27 cellular contexts compared by ENCODE assay signal in the genomic region with DNA sequence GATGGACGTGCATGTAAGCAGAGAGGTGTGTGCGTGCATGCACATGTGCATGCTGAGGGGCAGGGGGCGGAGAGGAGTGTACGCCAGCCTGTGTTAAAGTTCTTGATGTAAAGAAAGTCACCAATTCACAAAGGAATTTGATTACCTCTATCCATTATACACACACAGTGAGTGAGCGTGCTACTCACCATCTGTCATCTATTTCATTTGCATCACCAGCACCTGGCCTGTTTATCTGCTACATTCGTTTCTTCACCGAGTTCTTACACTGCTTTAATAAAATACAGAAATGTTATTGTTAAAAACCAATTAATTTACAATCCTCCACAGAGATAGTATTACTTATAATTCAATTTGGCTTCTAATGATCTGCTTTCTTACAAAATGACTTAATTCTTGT. TPM values are rescaled to one million over a fixed set of nuclear protein-coding genes. Genes with fewer than 3 reads are reported as not detected.
A peak's percentile ranks its signal among the peaks of the same experiment; 100 is the strongest.
DNase-seq lines count a peak whose midpoint lies in the region; ATAC-seq and TF ChIP-seq lines count a peak whose summit lies in the region.
"Had no signal": no experiment of that assay in that cellular context is flagged by ENCODE, and none has a peak within 500 bp of the region (broad histone marks: within the 10 kb centered on the region; RNA-seq: fewer than 3 reads in every experiment).

No MANE protein-coding gene starts in this region.

- H3K36me3 ChIP-seq in left ventricle myocardium inferior, result no peaks in the 10 kb centered on the region
- H3K36me3 ChIP-seq: Peyer's patch had no signal

- H3K27ac ChIP-seq in left ventricle myocardium inferior (replicated peaks), result no peak overlapping the region
- H3K27ac ChIP-seq: Peyer's patch had no signal

- no peak for TF ChIP-seq CTCF in left ventricle myocardium inferior (IDR thresholded peaks at IDR 0.05; ENCODE audit: borderline replicate concordance)

- H3K4me1 ChIP-seq in left ventricle myocardium inferior, result peaks cover 3% of the 10 kb centered on the region
- H3K4me1 ChIP-seq: Peyer's patch had no signal

- H3K27me3 Mint-ChIP-seq in activated T-cell treated with anti-CD3 and anti-CD28 coated beads, Interleukin-2, amount 50 U/mL, for 4 hours (ENCODE audit: low read depth), result no peaks in the 10 kb centered on the region
- H3K27me3 Mint-ChIP-seq: CD4-positive, alpha-beta memory T cell had no signal

- ATAC-seq in stimulated activated naive CD8-positive, alpha-beta T cell treated with anti-CD3 and anti-CD28 coated beads, Interleukin-15, Interleukin-2, amounts not matched to agents 100 U/mL and 50 U/mL, for 24 hours, result no peak
- ATAC-seq in activated T-cell treated with anti-CD3 and anti-CD28 coated beads, Interleukin-2, amount 50 U/mL, for 4 hours, result no peak
- ATAC-seq: HCT116 had no signal

- DNase-seq in NCI-H1694 treated with DMSO at 0.1 percent for 48 hours (lab: John Stamatoyannopoulos, UW) (peak; percentile 92), NCI-H524 treated with DMSO at 0.1 percent for 48 hours (lab: John Stamatoyannopoulos, UW) (peak; percentile 72), NCI-H82 (lab: John Stamatoyannopoulos, UW) (peak; percentile 75), hepatic stellate cell (ENCODE audit: low spot score) (no peak), left ventricle myocardium inferior (no peak)
- no peak for DNase-seq in stimulated activated naive CD8-positive, alpha-beta T cell treated with anti-CD3 and anti-CD28 coated beads, Interleukin-15, Interleukin-2, amounts not matched to agents 100 U/mL and 50 U/mL, for 24 hours
- DNase-seq in activated T-cell treated with anti-CD3 and anti-CD28 coated beads, Interleukin-2, amount 50 U/mL, for 4 hours, result no peak
- DNase-seq: CD4-positive, alpha-beta memory T cell; COR-L47; DMS79 treated with DMSO at 0.1 percent for 48 hours; KBM-7; MV-4-11; NCI-H1105; NCI-H1436 treated with DMSO at 0.1 percent for 48 hours; NCI-H2029; NCI-H446; Peyer's patch; SIG-M5; SK-N-SH; SW 1271; T-helper 9 cell had no signal

- no peaks in the 10 kb centered on the region for H3K4me1 Mint-ChIP-seq in activated T-cell treated with anti-CD3 and anti-CD28 coated beads, Interleukin-2, amount 50 U/mL, for 4 hours (ENCODE audit: low read depth)
- H3K4me1 Mint-ChIP-seq: CD4-positive, alpha-beta memory T cell had no signal

- H3K4me3 Mint-ChIP-seq in activated T-cell treated with anti-CD3 and anti-CD28 coated beads, Interleukin-2, amount 50 U/mL, for 4 hours, result no peak overlapping the region
- H3K4me3 Mint-ChIP-seq: CD4-positive, alpha-beta memory T cell; T-helper 1 cell treated with Interleukin-12 subunit alpha and Interleukin-12 subunit beta and Interleukin-4 antibody, amounts not matched to agents 30 μg/mL and 1 μg/mL, for 36 hours had no signal

- no peak overlapping the region for H3K4me3 ChIP-seq in left ventricle myocardium inferior
- H3K4me3 ChIP-seq: Peyer's patch had no signal

- peaks cover 3% of the 10 kb centered on the region for H3K9me3 Mint-ChIP-seq in activated T-cell treated with anti-CD3 and anti-CD28 coated beads, Interleukin-2, amount 50 U/mL, for 4 hours
- H3K9me3 Mint-ChIP-seq: T-helper 1 cell treated with Interleukin-12 subunit alpha and Interleukin-12 subunit beta and Interleukin-4 antibody, amounts not matched to agents 30 μg/mL and 1 μg/mL, for 36 hours had no signal

- peaks cover 67% of the 10 kb centered on the region for H3K27me3 ChIP-seq in left ventricle myocardium inferior (ENCODE audit: low read depth)
- H3K27me3 ChIP-seq: Peyer's patch had no signal

- intact Hi-C loops in left ventricle myocardium inferior (cut with micrococcal nuclease), result no loop called here

- no peaks in the 10 kb centered on the region for H3K36me3 Mint-ChIP-seq in activated T-cell treated with anti-CD3 and anti-CD28 coated beads, Interleukin-2, amount 50 U/mL, for 4 hours (ENCODE audit: insufficient read depth)
- H3K36me3 Mint-ChIP-seq: CD4-positive, alpha-beta memory T cell had no signal

- H3K9me3 ChIP-seq in left ventricle myocardium inferior (replicated peaks), result no peaks in the 10 kb centered on the region
- H3K9me3 ChIP-seq: Peyer's patch, SK-N-SH had no signal

RNA-seq across cellular contexts. Expression of a gene that starts 32.6 kb away (rescaled TPM):
- not detected for total RNA-seq in activated T-cell treated with anti-CD3 and anti-CD28 coated beads, Interleukin-2, amount 50 U/mL, for 4 hours
- not detected for total RNA-seq in left ventricle myocardium inferior
- total RNA-seq: A673; CD4-positive, alpha-beta memory T cell; H4; LHCN-M2; MCF 10A; Peyer's patch had no signal

Comparison
In these comparisons a context has a peak if more than half of its experiments do, and no peak if none do; other contexts are left out.
1. DNase-seq: peak in NCI-H1694 treated with DMSO at 0.1 percent for 48 hours (single experiment), NCI-H524 treated with DMSO at 0.1 percent for 48 hours (single experiment) and NCI-H82 (single experiment); none in stimulated activated naive CD8-positive, alpha-beta T cell treated with anti-CD3 and anti-CD28 coated beads, Interleukin-15, Interleukin-2, amounts not matched to agents 100 U/mL and 50 U/mL, for 24 hours (single experiment), activated T-cell treated with anti-CD3 and anti-CD28 coated beads, Interleukin-2, amount 50 U/mL, for 4 hours (single experiment), hepatic stellate cell (single experiment) and left ventricle myocardium inferior (single experiment).